Comparison of ENCODE assay signal across 9 cellular contexts in the genomic region with DNA sequence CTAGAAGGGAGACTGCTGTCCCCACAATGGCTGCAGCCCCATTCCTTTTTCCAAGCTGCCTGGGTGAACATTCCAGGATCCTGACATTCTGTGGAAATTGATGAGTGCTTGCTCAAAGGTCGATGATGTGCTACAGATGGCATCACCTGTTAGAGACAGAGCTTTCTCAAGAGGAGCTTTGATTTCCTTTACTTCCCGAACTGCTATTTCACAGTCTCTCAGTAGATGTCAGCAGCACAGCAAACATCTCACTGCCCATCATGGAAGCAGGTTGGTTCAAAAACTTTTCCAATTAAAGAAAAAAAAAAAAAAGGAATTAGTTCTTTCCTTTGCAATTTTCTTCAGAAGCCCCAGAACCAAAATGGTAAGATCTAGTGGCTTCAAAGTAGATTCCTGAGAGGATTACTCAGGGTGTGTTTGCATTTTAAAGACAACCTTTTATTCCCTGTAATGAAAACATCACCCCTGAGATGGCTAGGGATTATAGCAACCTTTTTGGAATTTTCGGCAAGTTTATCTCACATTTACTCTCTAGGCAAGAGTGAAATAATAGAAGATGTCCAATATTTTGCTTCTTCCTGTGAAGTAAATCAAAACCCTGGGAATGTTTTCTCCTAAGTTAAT. TPM values are rescaled to one million over a fixed set of nuclear protein-coding genes. Genes with fewer than 3 reads are reported as not detected.
DNase-seq lines count a peak whose midpoint lies in the region; ATAC-seq, FAIRE-seq and TF ChIP-seq lines count a peak whose summit lies in the region.
"Had no signal": no experiment of that assay in that cellular context is flagged by ENCODE, and none has a peak within 500 bp of the region (broad histone marks: within the 10 kb centered on the region; RNA-seq: fewer than 3 reads in every experiment).

No MANE protein-coding gene starts in this region.

- H3K79me2 ChIP-seq in GM12878 (ENCODE audit: control insufficient read depth, insufficient read depth, low read length) = no peaks in the 10 kb centered on the region

- no peak for TF ChIP-seq EP300 in GM12878 (IDR thresholded peaks at IDR 0.05; ENCODE audit: borderline replicate concordance in 1 of 2, control insufficient read depth in 1 of 2, low read depth in 2 of 2, low read length in 2 of 2)

- SMC1A ChIA-PET in GM12878 (lab: Charles Lee; ENCODE audit: uncharacterized antibody, unreplicated experiment) = interaction anchor here (1.1 to 5.3 kb wide), 3 partner anchors 9 to 110 kb away, joined by 3 to 34 read pairs (median 6); no protein-coding TSS in a partner anchor

- FAIRE-seq in GM12878 (lab: Jason Lieb, UNC) = no peak

- no peak overlapping the region for H3K4me2 ChIP-seq in GM12878 (ENCODE audit: control insufficient read depth, insufficient read depth)

- CTCF ChIA-PET in HEK293T (lab: Yijun Ruan, JAX) (interaction anchor here (0.6 to 2.2 kb wide), 8 partner anchors 8 to 321 kb away, joined by 3 to 16 read pairs (median 5); no protein-coding TSS in a partner anchor), GM12878 (lab: Yijun Ruan, JAX) (interaction anchor here (0.7 to 11.3 kb wide), 9 partner anchors 11 to 335 kb away, joined by 3 to 74 read pairs (median 5); no protein-coding TSS in a partner anchor)

- in situ Hi-C loops in GM12878 (cut with MboI) = loop anchor here (5.0 kb wide), 1 partner anchor 111 kb away; no protein-coding TSS in a partner anchor

- POLR2A ChIA-PET in HEK293T (lab: Yijun Ruan, JAX) = no interaction called here
- POLR2A ChIA-PET in GM12878 (lab: Charles Lee) = no interaction called here

- DNase-seq in AG08396 (ENCODE audit: low spot score) (peak; percentile 36), HEK293T (ENCODE audit: extremely low spot score) (peak; percentile 15), GM12878 (ENCODE audit: low read depth, low spot score) (no peak), kidney glomerular epithelial cell (lab: John Stamatoyannopoulos, UW) (peak; percentile 39), SIG-M5 (lab: John Stamatoyannopoulos, UW) (no peak), NCI-H128 (lab: John Stamatoyannopoulos, UW; ENCODE audit: unreplicated experiment) (no peak)
- DNase-seq: stimulated activated CD4-positive, alpha-beta T cell treated with anti-CD3 and anti-CD28 coated beads, Interleukin-4, amount 100 ng/mL, for 1 hour had no signal

- intact Hi-C loops in GM12878 (cut with micrococcal nuclease; ENCODE audit: unreplicated experiment) = loop anchor here (1.0 kb wide), 1 partner anchor 110 kb away; no protein-coding TSS in a partner anchor

- no peaks in the 10 kb centered on the region for H4K20me1 ChIP-seq in GM12878 (ENCODE audit: control insufficient read depth, insufficient read depth)

- RAD21 ChIA-PET in GM12878 (lab: Charles Lee; ENCODE audit: unreplicated experiment) = interaction anchor here (0.8 to 2.0 kb wide), 3 partner anchors 9 to 109 kb away, joined by 3 to 14 read pairs (median 3); no protein-coding TSS in a partner anchor

- no peak overlapping the region for H3K27ac ChIP-seq in GM12878 (ENCODE audit: control insufficient read depth, insufficient read depth)

- H3K4me3 ChIP-seq in GM12878 = no peak overlapping the region

- no peaks in the 10 kb centered on the region for H3K9me3 ChIP-seq in GM12878 (replicated peaks; ENCODE audit: control insufficient read depth, insufficient read depth, low read length)

- H3K27me3 ChIP-seq in GM12878 (replicated peaks in 1 of 2; ENCODE audit: control insufficient read depth in 2 of 2, insufficient read depth in 2 of 2, low read length in 1 of 2) = no peaks in the 10 kb centered on the region

- 0% methylated on average over 3 of the region's 3 CpGs for WGBS in GM12878 (ENCODE audit: insufficient coverage, insufficient replicate concordance, low lambda C conversion rate, missing lambda C conversion rate)

- no peaks in the 10 kb centered on the region for H3K4me1 ChIP-seq in GM12878 (ENCODE audit: control insufficient read depth, insufficient read depth, low read length)

- H3K9ac ChIP-seq in GM12878 (ENCODE audit: control insufficient read depth, insufficient read depth, low read length) = no peak overlapping the region

- H2AFZ ChIP-seq in GM12878 (ENCODE audit: control insufficient read depth, low read depth, low read length) = no peak overlapping the region

- no TSS peak for BruUV-seq in GM12878 (replicated peaks; lab: Mats Ljungman, UMichigan)

- no peaks in the 10 kb centered on the region for H3K36me3 ChIP-seq in GM12878 (ENCODE audit: control insufficient read depth in 2 of 2, insufficient read depth in 2 of 2, low read length in 1 of 2)

- TF ChIP-seq RAD21 in GM12878 (IDR thresholded peaks at IDR 0.05; ENCODE audit: insufficient read depth, low read depth, low read length) = peak; percentile 62

- ATAC-seq in GM12878 = no peak
- no peak for ATAC-seq in HG03045 (IDR thresholded peaks at IDR 0.05; ENCODE audit: unreplicated experiment)
- ATAC-seq in GM21737 (IDR thresholded peaks at IDR 0.05; ENCODE audit: unreplicated experiment) = no peak

- peak; percentile 35 to 47 (median 45); a peak in 5 of 6 replicates for TF ChIP-seq CTCF in GM12878 (IDR thresholded peaks at IDR 0.05 in 2 of 3, conservative IDR thresholded peaks at IDR 0.05 in 1 of 3; ENCODE audit: control insufficient read depth in 2 of 3, extremely low read depth in 1 of 3, insufficient read depth in 1 of 3, low read depth in 3 of 3, low read length in 3 of 3)

- TF ChIP-seq POLR2A in GM12878 (IDR thresholded peaks at IDR 0.05; ENCODE audit: low read depth, low read length) = no peak

TF ChIP-seq in HEK293T, 16 proteins besides CTCF, POLR2A, EP300 and RAD21 (continues in another document):
- TF ChIP-seq SP1 (IDR thresholded peaks at IDR 0.05) (no peak), LEF1 (IDR thresholded peaks at IDR 0.05; ENCODE audit: borderline replicate concordance) (no peak), CTBP1 (IDR thresholded peaks at IDR 0.05; ENCODE audit: borderline replicate concordance) (no peak), BHLHE40 (IDR thresholded peaks at IDR 0.05; ENCODE audit: borderline replicate concordance) (no peak), NFRKB (IDR thresholded peaks at IDR 0.05) (no peak), FOXK2 (IDR thresholded peaks at IDR 0.05) (no peak), FOXA1 (IDR thresholded peaks at IDR 0.05) (no peak), FOXM1 (IDR thresholded peaks at IDR 0.05; ENCODE audit: borderline replicate concordance) (no peak), ZNF384 (IDR thresholded peaks at IDR 0.05) (no peak), ARNT (IDR thresholded peaks at IDR 0.05) (no peak), SUZ12 (IDR thresholded peaks at IDR 0.05) (no peak), L3MBTL2 (conservative IDR thresholded peaks at IDR 0.05) (no peak), ELF4 (IDR thresholded peaks at IDR 0.05) (no peak)
- TF ChIP-seq, protein P1, sequence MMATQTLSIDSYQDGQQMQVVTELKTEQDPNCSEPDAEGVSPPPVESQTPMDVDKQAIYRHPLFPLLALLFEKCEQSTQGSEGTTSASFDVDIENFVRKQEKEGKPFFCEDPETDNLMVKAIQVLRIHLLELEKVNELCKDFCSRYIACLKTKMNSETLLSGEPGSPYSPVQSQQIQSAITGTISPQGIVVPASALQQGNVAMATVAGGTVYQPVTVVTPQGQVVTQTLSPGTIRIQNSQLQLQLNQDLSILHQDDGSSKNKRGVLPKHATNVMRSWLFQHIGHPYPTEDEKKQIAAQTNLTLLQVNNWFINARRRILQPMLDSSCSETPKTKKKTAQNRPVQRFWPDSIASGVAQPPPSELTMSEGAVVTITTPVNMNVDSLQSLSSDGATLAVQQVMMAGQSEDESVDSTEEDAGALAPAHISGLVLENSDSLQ (IDR thresholded peaks at IDR 0.05) = no peak

TF ChIP-seq in GM12878, 131 proteins besides CTCF, POLR2A, EP300 and RAD21:
- TF ChIP-seq SMC3 (IDR thresholded peaks at IDR 0.05; ENCODE audit: borderline replicate concordance, low read length) = peak; percentile 21; the same call in 1 of the 2 replicates
- no peak for TF ChIP-seq PAX8 (IDR thresholded peaks at IDR 0.05)

RNA-seq across cellular contexts. Expression of gene POLR2M, which starts 44.8 kb away (rescaled TPM):
- total RNA-seq in GM12878 (2013; cell fraction: nucleolus; rRNA removed) = 36.1 and 39.7 TPM in 2 replicates
- total RNA-seq in GM12878 (2014; rRNA removed) (170 and 179 TPM in 2 replicates), GM12878 (2014; rRNA removed; fragmentation: Illumina TruSeq; extraction: Trizol) (20.5 and 22.2 TPM in 2 replicates), GM12878 (2021) (42.1 and 47.8 TPM in 2 replicates)
- polyA plus RNA-seq in GM12878 (2011; ENCODE audit: low read depth) = 11.7 TPM
- polyA plus RNA-seq in GM12878 (2011; rRNA removed) (62.1 and 75.6 TPM in 2 replicates), GM12878 (2014; fragmentation: Illumina TruSeq; extraction: Trizol) (25.3 and 33.0 TPM in 2 replicates), GM12878 (2014; fragmentation: Nextera tagmentation; extraction: Ambion mirVana) (1 to 10 TPM; 5.8 to 8.3 TPM), GM12878 (2014; rRNA removed) (255 and 364 TPM in 2 replicates), GM12878 (2016; fragmentation: Nextera tagmentation; extraction: Ambion mirVana) (10 to 100 TPM; 18.4 to 21.3 TPM)
- 48.3 and 158 TPM in 2 replicates for polyA plus RNA-seq in GM12878 (2011; cell fraction: cytosol; rRNA removed)
- polyA plus RNA-seq in GM12878 (2011; cell fraction: nucleus; rRNA removed) = 50.4 and 95.9 TPM in 2 replicates
- 42.5 and 66.3 TPM in 2 replicates for polyA plus RNA-seq in GM12878 (2012)
- polyA minus RNA-seq in GM12878 (2011; rRNA and poly(A)+ RNA removed) = 51.4 and 60.8 TPM in 2 replicates
- 35.9 and 44.4 TPM in 2 replicates for polyA minus RNA-seq in GM12878 (2011; cell fraction: cytosol; rRNA and poly(A)+ RNA removed)
- polyA minus RNA-seq in GM12878 (2011; cell fraction: nucleus; rRNA and poly(A)+ RNA removed) = 18.6 and 32.8 TPM in 2 replicates

Comparison
In these comparisons a context has a peak if more than half of its experiments do, and no peak if none do; other contexts are left out.
1. DNase-seq: peak in AG08396 (single experiment), HEK293T (single experiment) and kidney glomerular epithelial cell (single experiment); none in GM12878 (single experiment), SIG-M5 (single experiment) and NCI-H128 (single experiment).